ENCODE assay signal across 8 cellular contexts in the genomic region with DNA sequence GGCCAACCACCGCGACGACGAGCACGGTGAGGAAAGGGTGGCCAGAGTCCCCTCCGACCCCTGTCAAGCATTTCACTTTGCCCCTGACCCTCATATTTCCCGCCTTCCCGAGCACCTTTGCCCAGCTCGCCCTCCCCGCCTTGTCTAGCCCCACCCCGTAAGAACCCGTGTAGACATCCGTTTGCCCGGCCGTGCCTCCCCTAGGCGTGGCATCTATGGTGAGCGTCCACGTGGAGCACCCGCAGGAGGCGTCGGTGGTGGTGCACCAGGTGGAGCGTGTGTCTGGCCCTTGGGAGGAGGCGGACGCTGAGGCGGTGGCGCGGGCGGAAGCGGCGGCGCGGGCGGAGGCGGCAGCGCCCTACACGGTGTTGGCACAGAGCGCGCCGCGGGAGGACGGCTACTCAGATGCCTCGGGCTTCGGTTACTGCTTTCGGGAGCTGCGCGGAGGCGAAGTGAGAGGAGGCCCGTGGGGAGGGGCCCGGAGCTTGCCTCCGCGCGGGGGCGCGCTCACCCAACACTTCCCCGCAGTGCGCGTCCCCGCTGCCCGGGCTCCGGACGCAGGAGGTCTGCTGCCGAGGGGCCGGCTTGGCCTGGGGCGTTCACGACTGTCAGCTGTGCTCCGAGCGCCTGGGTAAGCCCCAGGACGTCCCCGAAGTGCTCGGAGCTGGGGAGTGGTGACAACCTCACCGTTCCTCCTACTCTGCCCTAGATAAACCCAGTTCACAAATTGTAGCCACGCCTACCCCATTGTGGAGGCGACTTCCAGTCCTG. TPM values are rescaled to one million over a fixed set of nuclear protein-coding genes. Genes with fewer than 3 reads are reported as not detected.
A peak's percentile ranks its signal among the peaks of the same experiment; 100 is the strongest.
DNase-seq lines count a peak whose midpoint lies in the region; ATAC-seq and TF ChIP-seq lines count a peak whose summit lies in the region.

No MANE protein-coding gene starts in this region.

- H3K4me3 ChIP-seq in HUES64 (ENCODE audit: low read length) (peak overlapping the region; percentile 60), uterus (peak overlapping the region; percentile 5 to 26)

- H3K27ac ChIP-seq in HUES64 (ENCODE audit: low read depth, low read length) (no peak overlapping the region; the same call in 1 of the 2 replicates), uterus (peak overlapping the region; percentile 44 to 67)

- intact Hi-C loops in Right ventricle myocardium inferior (cut with DNase I), result loop anchor here (2.0 kb wide), 1 partner anchor 29 kb away; no protein-coding TSS in a partner anchor
- intact Hi-C loops in posterior cingulate gyrus (cut with DNase I), result loop anchor here (2.0 kb wide), 1 partner anchor 29 kb away; no protein-coding TSS in a partner anchor
- intact Hi-C loops in uterus (cut with DNase I; ENCODE audit: low total_unique reads), result loop anchor here (10.0 kb wide), 1 partner anchor 141 kb away; a partner anchor contains a TSS

- H3K9me3 ChIP-seq in HUES64 (ENCODE audit: insufficient read depth, low read depth, low read length) (no peaks in the 10 kb centered on the region), uterus (no peaks in the 10 kb centered on the region)

- peak; percentile 34 for TF ChIP-seq CTCF in GM12873 (IDR thresholded peaks at IDR 0.05; ENCODE audit: insufficient read depth, low read depth, low read length, missing control alignments)
- peak; percentile 11 to 41 (median 32) for TF ChIP-seq CTCF in uterus (IDR thresholded peaks at IDR 0.05)

- H3K36me3 ChIP-seq in HUES64 (ENCODE audit: insufficient read depth, low read length) (no peaks in the 10 kb centered on the region), uterus (no peaks in the 10 kb centered on the region)

- peaks cover 80% of the 10 kb centered on the region for H3K27me3 ChIP-seq in HUES64 (ENCODE audit: insufficient read depth, low read length)
- no peaks in the 10 kb centered on the region for H3K27me3 ChIP-seq in uterus

- DNase-seq in SIG-M5 treated with dmso at 0.1 percent for 504 hours (lab: John Stamatoyannopoulos, UW; ENCODE audit: unreplicated experiment), result peak; percentile 89
- peak; percentile 31 to 76 (median 57) for DNase-seq in activated naive CD4-positive, alpha-beta T cell (lab: John Stamatoyannopoulos, UW)
- DNase-seq in Right ventricle myocardium inferior (ENCODE audit: missing footprints), result peak; percentile 87
- DNase-seq in posterior cingulate gyrus, result peak; percentile 42 to 95 (median 65)
- DNase-seq in uterus, result peak; percentile 67 to 75
- DNase-seq in inferior parietal cortex (ENCODE audit: extremely low spot score), result no peak

- peak; percentile 2 for ATAC-seq in Right ventricle myocardium inferior

- H3K9ac ChIP-seq in HUES64 (ENCODE audit: low read depth, low read length), result no peak overlapping the region

- TF ChIP-seq POLR2A in uterus (IDR thresholded peaks at IDR 0.05), result peak in 1 of 2 donors; percentile 41

- under 1% methylated on average over 73 of the region's 73 CpGs for WGBS in HUES64

- H3K4me1 ChIP-seq in HUES64 (ENCODE audit: insufficient read depth, low read length) (peaks cover 22% of the 10 kb centered on the region), uterus (peaks cover 0 to 33% of the 10 kb centered on the region in 2 donors)

RNA-seq across cellular contexts. Expression of a gene that starts 4.2 kb away (rescaled TPM):
- 46.5 TPM for polyA plus RNA-seq in HUES64 (2013, experiment 1 of 2)
- 64.4 TPM for polyA plus RNA-seq in HUES64 (2013, experiment 2 of 2)
- total RNA-seq in Right ventricle myocardium inferior (324 TPM), uterus (1,000 to 10,000 TPM in 1 of 4 donors, 100 to 1,000 TPM in 3; 163 to 1,000 (median 501) TPM)

RNA-seq across cellular contexts. Expression of a gene that starts 28.7 kb away (rescaled TPM):
- polyA plus RNA-seq in HUES64 (2013, experiment 1 of 2), result 48.2 TPM
- 72.7 TPM for polyA plus RNA-seq in HUES64 (2013, experiment 2 of 2)
- total RNA-seq in Right ventricle myocardium inferior (20.6 TPM), uterus (10 to 100 TPM; 15.1 to 57.4 (median 21.9) TPM)
